ENCODE assay signal across 27 cellular contexts in the genomic region with DNA sequence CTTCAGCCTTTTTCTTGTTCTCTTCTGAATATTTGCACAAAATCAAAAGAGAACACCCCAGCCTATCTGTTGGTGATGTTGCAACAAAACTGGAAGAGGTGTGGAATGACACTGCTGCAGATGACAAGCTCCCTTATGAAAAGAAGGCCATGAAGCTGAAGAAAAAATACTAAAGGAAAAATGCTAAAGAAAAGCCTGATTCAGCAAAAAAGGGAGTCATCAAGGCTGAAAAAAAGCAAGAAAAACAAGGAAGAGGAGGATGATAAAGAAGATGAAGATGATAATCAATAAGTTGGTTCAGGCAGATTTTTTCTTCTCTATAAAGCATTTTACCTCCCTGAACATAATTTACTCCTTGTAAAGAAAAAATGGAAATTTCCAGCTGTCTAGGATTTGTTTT.
"Had no signal": no experiment of that assay in that cellular context is flagged by ENCODE, and none has a peak within 500 bp of the region (broad histone marks: within the 10 kb centered on the region; RNA-seq: fewer than 3 reads in every experiment).

No MANE protein-coding gene starts in this region.

- ATAC-seq: naive thymus-derived CD8-positive, alpha-beta T cell; natural killer cell treated with Interleukin-12 subunit alpha and Interleukin-12 subunit beta and Interleukin-15 and Interleukin-18, amount 100 ng/mL, for 72 hours; psoas muscle; right cardiac atrium; sciatic nerve; stimulated activated effector memory CD8-positive, alpha-beta T cell treated with anti-CD3 and anti-CD28 coated beads, Interleukin-12 subunit alpha, Interleukin-12 subunit beta, amount 100 ng/mL, for 72 hours; stimulated activated naive B cell treated with anti-CD40 and anti-IgM and Interleukin-4, amounts not matched to agents 10 μg/mL and 1 μg/mL and 100 μg/mL, for 72 hours had no signal

- H3K4me3 ChIP-seq: ovary, psoas muscle, skin epidermis, stomach, thoracic aorta, thyroid gland, tibial nerve, upper lobe of left lung, uterus had no signal

- H3K79me2 ChIP-seq: parathyroid adenoma had no signal

- H3K27ac ChIP-seq: neutrophil, ovary, parathyroid adenoma, psoas muscle, skin epidermis, stomach, thoracic aorta, thyroid gland, tibial nerve, upper lobe of left lung, uterus had no signal

- H3K27me3 ChIP-seq: neutrophil, ovary, stomach, thyroid gland, tibial nerve, upper lobe of left lung, uterus had no signal

- H2AFZ ChIP-seq: parathyroid adenoma had no signal

- H3K4me1 ChIP-seq: parathyroid adenoma, psoas muscle, stomach, thyroid gland, tibial nerve, upper lobe of left lung, uterus had no signal

- H3K9me3 ChIP-seq: neutrophil, ovary, psoas muscle, stomach, thoracic aorta, thyroid gland, tibial nerve, upper lobe of left lung, uterus had no signal

- H3K9ac ChIP-seq: parathyroid adenoma had no signal

- DNase-seq: naive B cell; naive thymus-derived CD8-positive, alpha-beta T cell; nephron progenitor cell; nucleus accumbens; ovary; posterior cingulate gyrus; psoas muscle; right cardiac atrium; stimulated activated CD4-positive, alpha-beta T cell treated with anti-CD3 and anti-CD28 coated beads, Interleukin-15, amount 100 ng/mL, for 24 hours; stimulated activated CD4-positive, alpha-beta T cell treated with anti-CD3 and anti-CD28 coated beads, Interleukin-2, amount 100 ng/mL, for 24 hours; stimulated activated CD4-positive, alpha-beta T cell treated with anti-CD3 and anti-CD28 coated beads, Interleukin-2, amount 100 ng/mL, for 48 hours; stimulated activated CD4-positive, alpha-beta T cell treated with anti-CD3 and anti-CD28 coated beads, Interleukin-4, amount 100 ng/mL, for 24 hours; stimulated activated naive B cell treated with anti-CD40 and anti-IgM and Interleukin-4, amounts not matched to agents 10 μg/mL and 1 μg/mL and 100 μg/mL, for 72 hours; stimulated activated naive CD4-positive, alpha-beta T cell treated with Interleukin-2 at 50 U/mL for 16 hours; stomach; thyroid gland; trophoblast cell; upper lobe of left lung; uterus had no signal

- H3K36me3 ChIP-seq: neutrophil, ovary, stomach, thoracic aorta, thyroid gland, tibial nerve, upper lobe of left lung, uterus had no signal
